In the genomic region with DNA sequence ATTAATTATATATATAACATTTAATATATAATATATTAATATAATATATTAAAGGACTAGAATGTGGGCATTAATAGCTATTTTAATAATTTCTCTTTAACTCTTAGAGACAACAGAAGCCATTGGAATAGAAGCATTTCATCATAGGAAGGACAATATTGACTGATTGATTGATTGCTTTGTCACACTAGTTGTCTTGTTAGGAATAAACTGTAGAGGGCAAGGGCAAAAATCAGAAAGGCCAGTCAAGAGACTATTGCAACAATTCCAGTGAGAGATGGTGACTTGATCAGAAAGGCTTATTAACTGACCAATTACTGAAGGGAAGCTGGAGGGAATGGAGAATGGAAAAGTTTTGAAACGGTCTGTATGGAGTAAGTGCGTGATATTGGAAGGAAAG, we compare ENCODE assay signal across 23 cellular contexts.
"Had no signal": no experiment of that assay in that cellular context is flagged by ENCODE, and none has a peak within 500 bp of the region (broad histone marks: within the 10 kb centered on the region; RNA-seq: fewer than 3 reads in every experiment).

No MANE protein-coding gene starts in this region.

- DNase-seq: activated CD4-positive, alpha-beta T cell treated with anti-CD3 and anti-CD28 coated beads for 36 hours; activated CD8-positive, alpha-beta memory T cell treated with anti-CD3 and anti-CD28 coated beads, Interleukin-2, amount 50 U/mL, for 4 hours; activated CD8-positive, alpha-beta T cell treated with anti-CD3 and anti-CD28 coated beads for 36 hours; activated T-cell treated with anti-CD3 and anti-CD28 coated beads, Interleukin-2, amount 50 U/mL, for 72 hours; aorta; caudate nucleus; colonic mucosa; dermis blood vessel endothelial cell; Karpas-422; MM.1S; NCI-H1092; NCI-H1930; NCI-H2107; NCI-H510A treated with DMSO at 0.1 percent for 48 hours; NK-92 treated with Interleukin-12 subunit alpha and Interleukin-12 subunit beta, amount 100 ng/mL, for 24 hours; OCI-M1; Peyer's patch; Right ventricle myocardium superior; SJCRH30; T-cell; T-helper 2 cell; T1000; WERI-Rb-1 had no signal

- ATAC-seq: activated CD4-positive, alpha-beta T cell treated with anti-CD3 and anti-CD28 coated beads for 36 hours; activated CD8-positive, alpha-beta T cell treated with anti-CD3 and anti-CD28 coated beads for 36 hours; activated T-cell treated with anti-CD3 and anti-CD28 coated beads, Interleukin-2, amount 50 U/mL, for 72 hours; T-cell had no signal
